ENCODE assay signal across 29 cellular contexts in the genomic region with DNA sequence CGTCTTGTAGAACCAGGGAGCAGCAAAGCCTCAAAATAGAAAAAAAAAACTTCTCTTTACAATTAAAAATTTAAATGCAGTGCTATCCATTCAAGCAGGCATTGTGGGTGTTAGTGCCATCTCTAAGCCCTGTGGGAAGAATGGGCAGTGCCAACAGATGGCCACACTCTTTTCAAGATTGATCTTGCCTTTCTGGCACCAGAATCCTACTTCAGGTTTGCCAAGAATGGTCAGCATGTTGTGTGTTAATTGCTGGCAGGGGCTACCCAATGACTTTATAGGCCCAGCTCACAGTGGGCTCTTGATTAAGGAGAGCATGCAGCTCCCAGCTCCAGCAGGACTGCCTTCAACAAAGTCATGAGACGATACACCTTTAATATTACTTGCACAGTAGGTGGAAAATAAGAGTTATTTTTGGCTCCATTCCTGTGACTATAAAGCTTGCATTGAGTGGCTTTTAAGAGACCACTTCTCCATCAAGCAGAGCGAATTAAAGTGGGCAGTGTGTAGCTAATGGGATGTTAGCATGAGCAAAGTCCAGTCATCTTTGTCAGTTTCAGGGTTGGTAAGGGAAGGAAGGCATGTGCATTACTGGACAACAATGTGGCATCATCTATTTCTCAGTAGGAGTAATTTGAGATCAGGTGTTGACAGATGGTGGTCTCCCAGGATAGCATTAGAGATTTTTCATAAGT.
A peak's percentile ranks its signal among the peaks of the same experiment; 100 is the strongest.
DNase-seq lines count a peak whose midpoint lies in the region; FAIRE-seq and TF ChIP-seq lines count a peak whose summit lies in the region.
"Had no signal": no experiment of that assay in that cellular context is flagged by ENCODE, and none has a peak within 500 bp of the region (broad histone marks: within the 10 kb centered on the region; RNA-seq: fewer than 3 reads in every experiment).

No MANE protein-coding gene starts in this region.

- TF ChIP-seq CTCF in glutamatergic neuron (IDR thresholded peaks at IDR 0.05; ENCODE audit: partially characterized antibody, unreplicated experiment) = no peak

- H3K9me3 Mint-ChIP-seq in glutamatergic neuron (ENCODE audit: unreplicated experiment) = peaks cover 6% of the 10 kb centered on the region
- H3K9me3 Mint-ChIP-seq: activated B cell treated with CpG ODN at 0.5 μM for 24 hours; activated naive CD8-positive, alpha-beta T cell treated with anti-CD3 and anti-CD28 coated beads for 36 hours; GM23338 had no signal

- FAIRE-seq in GM19239 (lab: Jason Lieb, UNC) = no peak
- FAIRE-seq: G401.6 had no signal

- H3K36me3 Mint-ChIP-seq in glutamatergic neuron (ENCODE audit: unreplicated experiment) = no peaks in the 10 kb centered on the region
- H3K36me3 Mint-ChIP-seq: activated naive CD8-positive, alpha-beta T cell treated with anti-CD3 and anti-CD28 coated beads for 36 hours; CD4-positive, alpha-beta memory T cell; naive thymus-derived CD4-positive, alpha-beta T cell had no signal

- peak; percentile 68 for DNase-seq in DMS53 (lab: John Stamatoyannopoulos, UW)
- DNase-seq in NCI-H1105 (lab: John Stamatoyannopoulos, UW) = peak; percentile 82
- peak; percentile 91 for DNase-seq in NCI-H524 treated with DMSO at 0.1 percent for 48 hours (lab: John Stamatoyannopoulos, UW)
- no peak for DNase-seq in glutamatergic neuron
- no peak for DNase-seq in GM19239 (ENCODE audit: insufficient read length, low spot score)
- DNase-seq in stimulated activated CD4-positive, alpha-beta T cell treated with anti-CD3 and anti-CD28 coated beads, Interleukin-4, amount 100 ng/mL, for 24 hours = no peak
- no peak for DNase-seq in HuH-7.5 (ENCODE audit: low spot score)
- no peak for DNase-seq in putamen (ENCODE audit: low spot score)
- DNase-seq: ACHN; activated B cell treated with CpG ODN at 0.5 μM for 24 hours; activated CD4-positive, alpha-beta T cell treated with anti-CD3 and anti-CD28 coated beads, Interleukin-2, amount 50 U/mL, for 1 hour; activated effector memory CD4-positive, alpha-beta T cell treated with anti-CD3 and anti-CD28 coated beads, Interleukin-2, amount 50 U/mL, for 16 hours; activated naive CD8-positive, alpha-beta T cell treated with anti-CD3 and anti-CD28 coated beads for 36 hours; activated T-cell treated with anti-CD3 and anti-CD28 coated beads, Interleukin-2, amount 50 U/mL, for 1 hour; anterior cingulate cortex; CD4-positive, alpha-beta memory T cell; foreskin melanocyte; heart right ventricle; midbrain; naive thymus-derived CD4-positive, alpha-beta T cell; NCI-H1048; NCI-H2107; NCI-H526; nucleus accumbens; stimulated activated CD4-positive, alpha-beta T cell treated with anti-CD3 and anti-CD28 coated beads, Interleukin-4, amount 100 ng/mL, for 4 hours; trophoblast cell had no signal

- peaks cover 4% of the 10 kb centered on the region for H3K4me1 Mint-ChIP-seq in glutamatergic neuron (ENCODE audit: low read depth, unreplicated experiment)
- H3K4me1 Mint-ChIP-seq: activated B cell treated with CpG ODN at 0.5 μM for 24 hours; activated naive CD8-positive, alpha-beta T cell treated with anti-CD3 and anti-CD28 coated beads for 36 hours; B cell; CD4-positive, alpha-beta memory T cell; GM23338 had no signal

- no peak overlapping the region for H3K4me3 Mint-ChIP-seq in glutamatergic neuron (ENCODE audit: unreplicated experiment)
- H3K4me3 Mint-ChIP-seq: activated B cell treated with CpG ODN at 0.5 μM for 24 hours; activated naive CD8-positive, alpha-beta T cell treated with anti-CD3 and anti-CD28 coated beads for 36 hours; B cell; CD4-positive, alpha-beta memory T cell; GM23338; naive thymus-derived CD4-positive, alpha-beta T cell had no signal

- H3K27ac Mint-ChIP-seq in glutamatergic neuron (ENCODE audit: unreplicated experiment) = peak overlapping the region; percentile 62
- H3K27ac Mint-ChIP-seq: activated B cell treated with CpG ODN at 0.5 μM for 24 hours; activated naive CD8-positive, alpha-beta T cell treated with anti-CD3 and anti-CD28 coated beads for 36 hours; B cell; CD4-positive, alpha-beta memory T cell; GM23338; naive thymus-derived CD4-positive, alpha-beta T cell had no signal

- H3K27me3 Mint-ChIP-seq in glutamatergic neuron (ENCODE audit: unreplicated experiment) = no peaks in the 10 kb centered on the region
- H3K27me3 Mint-ChIP-seq: activated B cell treated with CpG ODN at 0.5 μM for 24 hours; activated naive CD8-positive, alpha-beta T cell treated with anti-CD3 and anti-CD28 coated beads for 36 hours; CD4-positive, alpha-beta memory T cell; naive thymus-derived CD4-positive, alpha-beta T cell had no signal

Comparison
In these comparisons a context has a peak if more than half of its experiments do, and no peak if none do; other contexts are left out.
1. DNase-seq: peak in DMS53 (single experiment), NCI-H1105 (single experiment) and NCI-H524 treated with DMSO at 0.1 percent for 48 hours (single experiment); none in glutamatergic neuron (single experiment), GM19239 (single experiment), stimulated activated CD4-positive, alpha-beta T cell treated with anti-CD3 and anti-CD28 coated beads, Interleukin-4, amount 100 ng/mL, for 24 hours (single experiment), HuH-7.5 (single experiment) and putamen (single experiment).